ENCODE assay signal across 9 cellular contexts in the genomic region with DNA sequence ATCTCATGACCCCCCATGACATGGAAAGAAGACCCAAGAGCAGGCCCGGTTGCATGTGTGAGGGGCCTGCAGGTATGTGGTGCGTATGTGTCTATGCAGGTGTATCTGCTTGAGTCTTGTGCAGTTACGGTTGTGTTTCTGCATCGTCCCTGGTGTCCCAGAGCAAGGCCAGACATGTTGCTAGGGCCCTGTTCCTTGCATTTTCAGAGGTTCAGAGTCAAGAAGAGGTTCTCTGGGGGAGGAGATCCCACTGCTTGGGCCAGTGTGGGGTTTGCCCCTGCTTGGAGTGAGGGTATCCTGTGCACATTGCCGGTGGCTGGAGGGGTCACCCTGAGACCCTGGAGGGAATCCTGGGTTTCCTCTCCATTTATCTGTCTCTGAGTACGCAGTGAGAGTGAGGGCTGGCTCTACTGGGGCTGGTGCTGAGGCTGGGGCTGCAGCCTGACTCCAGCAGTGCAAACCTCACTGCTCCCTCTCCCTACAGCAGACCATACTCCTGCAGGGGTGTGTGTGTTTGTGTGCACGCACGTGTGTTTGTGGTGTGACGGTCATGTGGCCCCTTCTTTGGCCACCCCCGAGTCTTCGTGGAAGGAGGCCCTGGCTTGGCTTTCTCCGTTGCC. TPM values are rescaled to one million over a fixed set of nuclear protein-coding genes. Genes with fewer than 3 reads are reported as not detected.
DNase-seq lines count a peak whose midpoint lies in the region; ATAC-seq and TF ChIP-seq lines count a peak whose summit lies in the region.
"Had no signal": no experiment of that assay in that cellular context is flagged by ENCODE, and none has a peak within 500 bp of the region (broad histone marks: within the 10 kb centered on the region; RNA-seq: fewer than 3 reads in every experiment).

No MANE protein-coding gene starts in this region.

- H3K4me3 Mint-ChIP-seq in WTC11 = no peak overlapping the region; the same call in 1 of the 2 replicates

- no peak for TF ChIP-seq CTCF in GM12864 (IDR thresholded peaks at IDR 0.05; ENCODE audit: low read depth, low read length, missing control alignments)
- no peak for TF ChIP-seq CTCF in WTC11 (IDR thresholded peaks at IDR 0.05)
- no peak for TF ChIP-seq CTCF in fibroblast of pulmonary artery (IDR thresholded peaks at IDR 0.05; ENCODE audit: low read length, missing control alignments)
- TF ChIP-seq CTCF in retinal pigment epithelial cell (conservative IDR thresholded peaks at IDR 0.05; ENCODE audit: low read depth, low read length) = no peak
- no peak for TF ChIP-seq CTCF in foreskin keratinocyte (conservative IDR thresholded peaks at IDR 0.05)

- no peak overlapping the region for H3K27ac ChIP-seq in foreskin keratinocyte

- CTCF ChIA-PET in WTC11 (lab: Charles Lee) = no interaction called here

- no peaks in the 10 kb centered on the region for H3K9me3 Mint-ChIP-seq in WTC11

- H3K36me3 Mint-ChIP-seq in WTC11 = peaks cover 2% of the 10 kb centered on the region; the same call in 1 of the 2 replicates

- peak overlapping the region; percentile 67; the same call in 1 of the 2 replicates for H3K27ac Mint-ChIP-seq in WTC11

- POLR2A ChIA-PET in WTC11 (lab: Charles Lee) = no interaction called here

- no peak for ATAC-seq in WTC11
- ATAC-seq in foreskin keratinocyte = no peak
- ATAC-seq in GM21825 (IDR thresholded peaks at IDR 0.05; ENCODE audit: unreplicated experiment) = no peak
- ATAC-seq in GM19452 (IDR thresholded peaks at IDR 0.05; ENCODE audit: unreplicated experiment) = no peak

- no peaks in the 10 kb centered on the region for H3K27me3 ChIP-seq in foreskin keratinocyte

- H3K4me3 ChIP-seq in GM12864 (ENCODE audit: low read depth, low read length) = peak overlapping the region; percentile 67
- H3K4me3 ChIP-seq in fibroblast of pulmonary artery (replicated peaks; ENCODE audit: low read depth, low read length) = peak overlapping the region; percentile 100
- H3K4me3 ChIP-seq in retinal pigment epithelial cell (ENCODE audit: low read length) = peak overlapping the region; percentile 89

- DNase-seq in GM12864 (ENCODE audit: low read depth) = no peak
- DNase-seq in WTC11 (ENCODE audit: low spot score) = no peak
- no peak for DNase-seq in fibroblast of pulmonary artery (ENCODE audit: low read depth)
- no peak for DNase-seq in retinal pigment epithelial cell (ENCODE audit: low read depth)
- DNase-seq in HuH-7.5 (ENCODE audit: low spot score) = no peak
- no peak for DNase-seq in foreskin keratinocyte
- DNase-seq: cerebellar nuclear complex had no signal

- peaks cover 5% of the 10 kb centered on the region for H3K4me1 ChIP-seq in foreskin keratinocyte

- H3K27me3 Mint-ChIP-seq in WTC11 (ENCODE audit: low read depth) = no peaks in the 10 kb centered on the region

- H3K4me1 Mint-ChIP-seq in WTC11 = peaks cover 59% of the 10 kb centered on the region

TF ChIP-seq in WTC11, 78 proteins besides CTCF, POLR2A, EP300 and RAD21:
- TF ChIP-seq SMAD4 (CRISPR knock-in tag; IDR thresholded peaks at IDR 0.05) = no peak
- TF ChIP-seq, protein P1, sequence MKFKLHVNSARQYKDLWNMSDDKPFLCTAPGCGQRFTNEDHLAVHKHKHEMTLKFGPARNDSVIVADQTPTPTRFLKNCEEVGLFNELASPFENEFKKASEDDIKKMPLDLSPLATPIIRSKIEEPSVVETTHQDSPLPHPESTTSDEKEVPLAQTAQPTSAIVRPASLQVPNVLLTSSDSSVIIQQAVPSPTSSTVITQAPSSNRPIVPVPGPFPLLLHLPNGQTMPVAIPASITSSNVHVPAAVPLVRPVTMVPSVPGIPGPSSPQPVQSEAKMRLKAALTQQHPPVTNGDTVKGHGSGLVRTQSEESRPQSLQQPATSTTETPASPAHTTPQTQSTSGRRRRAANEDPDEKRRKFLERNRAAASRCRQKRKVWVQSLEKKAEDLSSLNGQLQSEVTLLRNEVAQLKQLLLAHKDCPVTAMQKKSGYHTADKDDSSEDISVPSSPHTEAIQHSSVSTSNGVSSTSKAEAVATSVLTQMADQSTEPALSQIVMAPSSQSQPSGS (CRISPR knock-in tag; IDR thresholded peaks at IDR 0.05; ENCODE audit: borderline replicate concordance, low read depth) = no peak
- TF ChIP-seq ZNF671 (CRISPR knock-in tag; IDR thresholded peaks at IDR 0.05) = no peak
- no peak for TF ChIP-seq NFE2L1 (CRISPR knock-in tag; IDR thresholded peaks at IDR 0.05)
- TF ChIP-seq ZNF423 (CRISPR knock-in tag; IDR thresholded peaks at IDR 0.05) = no peak
- TF ChIP-seq, protein P2, sequence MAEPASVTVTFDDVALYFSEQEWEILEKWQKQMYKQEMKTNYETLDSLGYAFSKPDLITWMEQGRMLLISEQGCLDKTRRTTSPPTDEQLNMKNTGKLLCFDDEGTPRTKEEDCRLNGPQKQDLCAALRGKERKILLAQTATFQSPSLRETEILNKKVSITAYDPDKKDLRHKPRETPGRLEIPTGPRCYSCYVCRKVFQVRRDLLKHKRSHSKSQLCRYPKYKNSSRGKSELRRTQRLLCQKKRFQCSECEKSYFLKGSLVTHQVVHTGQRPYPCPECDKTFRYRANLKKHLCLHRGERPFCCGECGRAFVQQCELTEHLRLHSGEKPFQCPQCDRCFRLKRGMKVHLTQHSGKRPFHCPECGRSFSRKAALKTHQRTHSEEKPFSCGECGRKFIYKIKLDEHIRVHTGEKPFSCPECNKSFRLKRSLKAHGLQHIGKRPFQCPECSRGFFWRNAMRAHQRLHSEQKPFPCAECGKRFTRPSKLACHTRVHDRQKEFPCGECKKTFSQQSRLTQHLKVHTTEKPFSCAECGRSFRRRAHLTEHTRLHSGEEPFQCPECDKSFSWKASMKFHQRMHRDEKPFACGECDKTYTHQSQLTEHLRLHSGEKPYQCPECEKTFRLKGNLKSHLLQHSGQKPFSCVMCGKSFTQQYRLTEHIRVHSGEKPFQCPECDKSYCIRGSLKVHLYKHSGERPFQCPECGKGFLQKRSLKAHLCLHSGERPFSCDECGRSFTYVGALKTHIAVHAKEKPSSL (CRISPR knock-in tag; conservative IDR thresholded peaks at IDR 0.05) = no peak
- TF ChIP-seq FOXK1 (CRISPR knock-in tag; IDR thresholded peaks at IDR 0.05) = no peak
- TF ChIP-seq, protein P3, sequence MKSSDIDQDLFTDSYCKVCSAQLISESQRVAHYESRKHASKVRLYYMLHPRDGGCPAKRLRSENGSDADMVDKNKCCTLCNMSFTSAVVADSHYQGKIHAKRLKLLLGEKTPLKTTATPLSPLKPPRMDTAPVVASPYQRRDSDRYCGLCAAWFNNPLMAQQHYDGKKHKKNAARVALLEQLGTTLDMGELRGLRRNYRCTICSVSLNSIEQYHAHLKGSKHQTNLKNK (CRISPR knock-in tag; IDR thresholded peaks at IDR 0.05) = no peak
- no peak for TF ChIP-seq MXD4 (CRISPR knock-in tag; IDR thresholded peaks at IDR 0.05; ENCODE audit: borderline replicate concordance)
- TF ChIP-seq, protein P4, sequence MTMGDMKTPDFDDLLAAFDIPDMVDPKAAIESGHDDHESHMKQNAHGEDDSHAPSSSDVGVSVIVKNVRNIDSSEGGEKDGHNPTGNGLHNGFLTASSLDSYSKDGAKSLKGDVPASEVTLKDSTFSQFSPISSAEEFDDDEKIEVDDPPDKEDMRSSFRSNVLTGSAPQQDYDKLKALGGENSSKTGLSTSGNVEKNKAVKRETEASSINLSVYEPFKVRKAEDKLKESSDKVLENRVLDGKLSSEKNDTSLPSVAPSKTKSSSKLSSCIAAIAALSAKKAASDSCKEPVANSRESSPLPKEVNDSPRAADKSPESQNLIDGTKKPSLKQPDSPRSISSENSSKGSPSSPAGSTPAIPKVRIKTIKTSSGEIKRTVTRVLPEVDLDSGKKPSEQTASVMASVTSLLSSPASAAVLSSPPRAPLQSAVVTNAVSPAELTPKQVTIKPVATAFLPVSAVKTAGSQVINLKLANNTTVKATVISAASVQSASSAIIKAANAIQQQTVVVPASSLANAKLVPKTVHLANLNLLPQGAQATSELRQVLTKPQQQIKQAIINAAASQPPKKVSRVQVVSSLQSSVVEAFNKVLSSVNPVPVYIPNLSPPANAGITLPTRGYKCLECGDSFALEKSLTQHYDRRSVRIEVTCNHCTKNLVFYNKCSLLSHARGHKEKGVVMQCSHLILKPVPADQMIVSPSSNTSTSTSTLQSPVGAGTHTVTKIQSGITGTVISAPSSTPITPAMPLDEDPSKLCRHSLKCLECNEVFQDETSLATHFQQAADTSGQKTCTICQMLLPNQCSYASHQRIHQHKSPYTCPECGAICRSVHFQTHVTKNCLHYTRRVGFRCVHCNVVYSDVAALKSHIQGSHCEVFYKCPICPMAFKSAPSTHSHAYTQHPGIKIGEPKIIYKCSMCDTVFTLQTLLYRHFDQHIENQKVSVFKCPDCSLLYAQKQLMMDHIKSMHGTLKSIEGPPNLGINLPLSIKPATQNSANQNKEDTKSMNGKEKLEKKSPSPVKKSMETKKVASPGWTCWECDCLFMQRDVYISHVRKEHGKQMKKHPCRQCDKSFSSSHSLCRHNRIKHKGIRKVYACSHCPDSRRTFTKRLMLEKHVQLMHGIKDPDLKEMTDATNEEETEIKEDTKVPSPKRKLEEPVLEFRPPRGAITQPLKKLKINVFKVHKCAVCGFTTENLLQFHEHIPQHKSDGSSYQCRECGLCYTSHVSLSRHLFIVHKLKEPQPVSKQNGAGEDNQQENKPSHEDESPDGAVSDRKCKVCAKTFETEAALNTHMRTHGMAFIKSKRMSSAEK (CRISPR knock-in tag; IDR thresholded peaks at IDR 0.05; ENCODE audit: borderline replicate concordance) = no peak
- no peak for TF ChIP-seq ATF1 (CRISPR knock-in tag; IDR thresholded peaks at IDR 0.05)
- TF ChIP-seq ZNF396 (CRISPR knock-in tag; IDR thresholded peaks at IDR 0.05; ENCODE audit: borderline replicate concordance) = no peak
- TF ChIP-seq ZNF416 (CRISPR knock-in tag; IDR thresholded peaks at IDR 0.05) = no peak
- TF ChIP-seq, protein P5, sequence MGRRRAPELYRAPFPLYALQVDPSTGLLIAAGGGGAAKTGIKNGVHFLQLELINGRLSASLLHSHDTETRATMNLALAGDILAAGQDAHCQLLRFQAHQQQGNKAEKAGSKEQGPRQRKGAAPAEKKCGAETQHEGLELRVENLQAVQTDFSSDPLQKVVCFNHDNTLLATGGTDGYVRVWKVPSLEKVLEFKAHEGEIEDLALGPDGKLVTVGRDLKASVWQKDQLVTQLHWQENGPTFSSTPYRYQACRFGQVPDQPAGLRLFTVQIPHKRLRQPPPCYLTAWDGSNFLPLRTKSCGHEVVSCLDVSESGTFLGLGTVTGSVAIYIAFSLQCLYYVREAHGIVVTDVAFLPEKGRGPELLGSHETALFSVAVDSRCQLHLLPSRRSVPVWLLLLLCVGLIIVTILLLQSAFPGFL (CRISPR knock-in tag; IDR thresholded peaks at IDR 0.05; ENCODE audit: borderline replicate concordance) = no peak
- TF ChIP-seq CREM (CRISPR knock-in tag; IDR thresholded peaks at IDR 0.05) = no peak
- TF ChIP-seq, protein P6, sequence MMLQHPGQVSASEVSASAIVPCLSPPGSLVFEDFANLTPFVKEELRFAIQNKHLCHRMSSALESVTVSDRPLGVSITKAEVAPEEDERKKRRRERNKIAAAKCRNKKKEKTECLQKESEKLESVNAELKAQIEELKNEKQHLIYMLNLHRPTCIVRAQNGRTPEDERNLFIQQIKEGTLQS (CRISPR knock-in tag; conservative IDR thresholded peaks at IDR 0.05) = no peak

RNA-seq across cellular contexts. Expression of a gene that starts 4.1 kb away (rescaled TPM):
- total RNA-seq in WTC11 (2021) = 36.3 to 40.3 TPM (median 36.8 TPM) in 3 replicates
- total RNA-seq in foreskin keratinocyte = 57.9 and 65.4 TPM in 2 replicates
- 59.3 and 62.8 TPM in 2 replicates for polyA plus RNA-seq in foreskin keratinocyte
